In genomic region chr1:212698467-212699103, GRCh38 we compare ENCODE assay signal across 8 cellular contexts. TPM values are rescaled to one million over a fixed set of nuclear protein-coding genes. Genes with fewer than 3 reads are reported as not detected.
A peak's percentile ranks its signal among the peaks of the same experiment; 100 is the strongest.
DNase-seq lines count a peak whose midpoint lies in the region; ATAC-seq, FAIRE-seq and TF ChIP-seq lines count a peak whose summit lies in the region.

No MANE protein-coding gene starts in this region.

- peaks cover 9% of the 10 kb centered on the region for H3K4me1 Mint-ChIP-seq in osteocyte (ENCODE audit: unreplicated experiment)

- H3K36me3 Mint-ChIP-seq in osteocyte (ENCODE audit: unreplicated experiment): no peaks in the 10 kb centered on the region

- DNase-seq in bronchial epithelial cell (ENCODE audit: low read depth): no peak
- peak; percentile 8 for DNase-seq in osteocyte (ENCODE audit: extremely low spot score, unreplicated experiment)
- no peak for DNase-seq in middle frontal gyrus (ENCODE audit: extremely low spot score, low spot score)
- DNase-seq in activated CD4-positive, CD25-positive, alpha-beta regulatory T cell (lab: John Stamatoyannopoulos, UW): no peak
- no peak for DNase-seq in G401 (ENCODE audit: low spot score)

- H3K4me3 Mint-ChIP-seq in osteocyte (ENCODE audit: unreplicated experiment): peak overlapping the region; percentile 59

- H3K4me3 ChIP-seq in bronchial epithelial cell (ENCODE audit: low read depth, low read length): peak overlapping the region; percentile 38

- peaks cover 14% of the 10 kb centered on the region for H3K27me3 Mint-ChIP-seq in osteocyte (ENCODE audit: unreplicated experiment)

- no peak overlapping the region for H3K27ac Mint-ChIP-seq in osteocyte (ENCODE audit: unreplicated experiment)

- no peak for TF ChIP-seq CTCF in bronchial epithelial cell (IDR thresholded peaks at IDR 0.05; ENCODE audit: insufficient read depth, low read length, severe bottlenecking)
- TF ChIP-seq CTCF in osteocyte (IDR thresholded peaks at IDR 0.05): no peak

- H3K36me3 ChIP-seq in bronchial epithelial cell (ENCODE audit: control insufficient read depth, insufficient read depth, low read length): no peaks in the 10 kb centered on the region

- ATAC-seq in GM18861 (IDR thresholded peaks at IDR 0.05; ENCODE audit: unreplicated experiment) (peak; percentile 6), HG02885 (IDR thresholded peaks at IDR 0.05; ENCODE audit: poor library complexity, unreplicated experiment) (peak; percentile 16), HG03565 (IDR thresholded peaks at IDR 0.05; ENCODE audit: unreplicated experiment) (no peak)

- FAIRE-seq in bronchial epithelial cell (lab: Jason Lieb, UNC): no peak

- in situ Hi-C loops in G401 (cut with HindIII; ENCODE audit: low sequenced_read_pairs): no loop called here

- peaks cover 48% of the 10 kb centered on the region for H3K27me3 ChIP-seq in bronchial epithelial cell (ENCODE audit: control insufficient read depth, insufficient read depth, low read length)

- no peaks in the 10 kb centered on the region for H3K9me3 Mint-ChIP-seq in osteocyte (ENCODE audit: unreplicated experiment)

RNA-seq across cellular contexts. Expression of gene BATF3, which starts 1.1 kb away (rescaled TPM):
- 0.26 TPM in 1 of 2 replicates, not detected in the other for total RNA-seq in bronchial epithelial cell
- total RNA-seq in osteocyte: 0.56 and 0.71 TPM in 2 replicates
- total RNA-seq in G401 (2014; rRNA removed; shearing (Covaris generic)): 7.7 and 10.2 TPM in 2 replicates
